ENCODE assay signal across 17 cellular contexts in the genomic region with DNA sequence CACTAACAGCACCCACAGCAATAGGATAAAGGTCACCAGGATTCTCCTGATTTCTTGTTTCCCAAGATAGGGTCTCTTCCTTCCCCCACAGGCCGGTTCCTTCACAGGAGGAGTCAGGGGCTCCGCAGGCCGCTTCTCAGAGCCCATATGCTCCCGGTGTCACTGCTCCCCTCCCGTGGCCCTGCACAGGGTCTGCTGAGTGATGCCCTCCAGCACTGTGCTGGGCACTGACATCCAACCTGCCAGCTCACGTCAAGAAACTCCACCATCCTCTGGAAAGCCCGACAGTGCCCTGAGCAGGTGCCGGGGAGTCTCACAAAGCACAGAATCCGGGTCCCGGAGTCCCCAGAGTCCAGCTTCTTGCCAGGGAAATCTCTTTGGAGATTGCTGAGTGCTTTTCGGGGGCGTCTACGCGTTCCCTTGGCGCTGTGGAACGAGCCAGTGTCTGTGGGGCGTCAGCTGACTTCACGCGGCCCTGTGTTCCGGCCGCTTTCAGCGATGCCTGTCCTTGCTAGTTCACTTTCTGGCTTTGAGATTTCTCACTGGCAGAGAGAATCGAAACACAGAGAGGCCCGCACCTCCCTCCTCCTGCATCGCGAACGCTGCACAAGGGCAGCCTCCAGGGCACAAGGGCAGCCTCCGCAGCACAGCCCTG.
"Had no signal": no experiment of that assay in that cellular context is flagged by ENCODE, and none has a peak within 500 bp of the region (broad histone marks: within the 10 kb centered on the region; RNA-seq: fewer than 3 reads in every experiment).

No MANE protein-coding gene starts in this region.

- H3K4me1 Mint-ChIP-seq: activated naive CD4-positive, alpha-beta T cell treated with anti-CD3 and anti-CD28 coated beads, Interleukin-2, amount 10 ng/mL, durations not matched to agents 7 days and 5 days; stimulated activated naive B cell treated with anti-CD40 and anti-IgM and Interleukin-4, amounts not matched to agents 10 μg/mL and 1 μg/mL and 100 μg/mL, for 72 hours had no signal

- H3K9me3 ChIP-seq: ascending aorta, esophagus muscularis mucosa, testis, uterus had no signal

- H3K4me3 Mint-ChIP-seq: activated naive CD4-positive, alpha-beta T cell treated with anti-CD3 and anti-CD28 coated beads, Interleukin-2, amount 10 ng/mL, durations not matched to agents 7 days and 5 days; activated T-cell treated with anti-CD3 and anti-CD28 coated beads, Interleukin-2, amount 50 U/mL, for 4 hours; effector memory CD8-positive, alpha-beta T cell; stimulated activated naive B cell treated with anti-CD40 and anti-IgM and Interleukin-4, amounts not matched to agents 10 μg/mL and 1 μg/mL and 100 μg/mL, for 72 hours had no signal

- H3K9me3 Mint-ChIP-seq: activated naive CD4-positive, alpha-beta T cell treated with anti-CD3 and anti-CD28 coated beads, Interleukin-2, amount 10 ng/mL, durations not matched to agents 7 days and 5 days; activated T-cell treated with anti-CD3 and anti-CD28 coated beads, Interleukin-2, amount 50 U/mL, for 4 hours; effector memory CD8-positive, alpha-beta T cell had no signal

- H3K27ac ChIP-seq: ascending aorta, brain microvascular endothelial cell, esophagus muscularis mucosa, testis, uterus had no signal

- H3K36me3 ChIP-seq: ascending aorta, brain microvascular endothelial cell, esophagus muscularis mucosa, uterus had no signal

- H3K4me3 ChIP-seq: ascending aorta, esophagus muscularis mucosa, testis, uterus had no signal

- DNase-seq: activated CD4-positive, alpha-beta T cell treated with anti-CD3 and anti-CD28 coated beads, Interleukin-2, amount 50 U/mL, for 1 hour; activated CD8-positive, alpha-beta memory T cell treated with anti-CD3 and anti-CD28 coated beads, Interleukin-2, amount 50 U/mL, for 48 hours; activated naive CD4-positive, alpha-beta T cell treated with anti-CD3 and anti-CD28 coated beads, Interleukin-2, amount 10 ng/mL, durations not matched to agents 7 days and 5 days; activated T-cell treated with anti-CD3 and anti-CD28 coated beads, Interleukin-2, amount 50 U/mL, for 4 hours; brain microvascular endothelial cell; central memory CD4-positive, alpha-beta T cell; effector memory CD8-positive, alpha-beta T cell; islet precursor cell; left cardiac atrium; stimulated activated CD4-positive, alpha-beta T cell treated with anti-CD3 and anti-CD28 coated beads, Interleukin-2, amount 100 ng/mL, for 48 hours; stimulated activated CD8-positive, alpha-beta memory T cell treated with anti-CD3 and anti-CD28 coated beads, Interleukin-4, amount 100 ng/mL, for 48 hours; stimulated activated naive B cell treated with anti-CD40 and anti-IgM and Interleukin-4, amounts not matched to agents 10 μg/mL and 1 μg/mL and 100 μg/mL, for 72 hours; testis; trophoblast cell; uterus had no signal

- H3K27ac Mint-ChIP-seq: effector memory CD8-positive, alpha-beta T cell; stimulated activated naive B cell treated with anti-CD40 and anti-IgM and Interleukin-4, amounts not matched to agents 10 μg/mL and 1 μg/mL and 100 μg/mL, for 72 hours had no signal

- H3K4me1 ChIP-seq: ascending aorta, testis, uterus had no signal

- ATAC-seq: activated T-cell treated with anti-CD3 and anti-CD28 coated beads, Interleukin-2, amount 50 U/mL, for 4 hours; effector memory CD8-positive, alpha-beta T cell; left cardiac atrium; stimulated activated naive B cell treated with anti-CD40 and anti-IgM and Interleukin-4, amounts not matched to agents 10 μg/mL and 1 μg/mL and 100 μg/mL, for 72 hours had no signal

- H3K27me3 ChIP-seq: ascending aorta, brain microvascular endothelial cell, esophagus muscularis mucosa, testis, uterus had no signal

- H3K36me3 Mint-ChIP-seq: activated naive CD4-positive, alpha-beta T cell treated with anti-CD3 and anti-CD28 coated beads, Interleukin-2, amount 10 ng/mL, durations not matched to agents 7 days and 5 days; stimulated activated naive B cell treated with anti-CD40 and anti-IgM and Interleukin-4, amounts not matched to agents 10 μg/mL and 1 μg/mL and 100 μg/mL, for 72 hours had no signal

- H3K27me3 Mint-ChIP-seq: stimulated activated naive B cell treated with anti-CD40 and anti-IgM and Interleukin-4, amounts not matched to agents 10 μg/mL and 1 μg/mL and 100 μg/mL, for 72 hours had no signal
